Comparison of ENCODE assay signal across 12 cellular contexts in the genomic region with DNA sequence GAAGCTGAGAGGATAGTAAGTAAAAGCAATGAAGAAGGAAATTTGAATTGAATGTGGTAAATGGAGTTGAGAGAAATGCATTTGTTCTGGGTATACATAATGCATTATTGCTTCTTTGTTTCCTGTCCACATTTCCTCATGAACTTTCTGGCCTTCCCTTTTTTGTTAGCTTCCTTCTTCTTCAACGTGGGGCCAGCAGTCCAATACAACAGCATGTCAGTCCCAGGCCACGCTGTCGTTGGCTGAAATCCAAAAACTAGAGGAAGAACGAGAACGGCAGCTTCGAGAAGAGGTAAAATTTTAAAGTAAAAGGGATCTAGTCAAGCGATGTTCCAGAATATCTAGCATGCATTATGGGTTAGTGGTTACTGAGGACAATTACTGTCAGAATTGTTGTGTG. TPM values are rescaled to one million over a fixed set of nuclear protein-coding genes. Genes with fewer than 3 reads are reported as not detected.
A peak's percentile ranks its signal among the peaks of the same experiment; 100 is the strongest.
DNase-seq lines count a peak whose midpoint lies in the region; ATAC-seq and TF ChIP-seq lines count a peak whose summit lies in the region.
"Had no signal": no experiment of that assay in that cellular context is flagged by ENCODE, and none has a peak within 500 bp of the region (broad histone marks: within the 10 kb centered on the region; RNA-seq: fewer than 3 reads in every experiment).

No MANE protein-coding gene starts in this region.

- DNase-seq in activated CD8-positive, alpha-beta memory T cell treated with anti-CD3 and anti-CD28 coated beads, Interleukin-2, amount 10 ng/mL, durations not matched to agents 7 days and 5 days: no peak
- DNase-seq in activated CD8-positive, alpha-beta memory T cell treated with anti-CD3 and anti-CD28 coated beads, Interleukin-2, amount 50 U/mL, for 4 hours: no peak
- DNase-seq in thyroid gland (peak; percentile 21 to 43), islet precursor cell (no peak), cerebellar nuclear complex (lab: John Stamatoyannopoulos, UW) (no peak)
- DNase-seq in stimulated activated CD4-positive, alpha-beta T cell treated with anti-CD3 and anti-CD28 coated beads, Interleukin-12 subunit alpha, Interleukin-12 subunit beta, amount 100 ng/mL, for 4 hours: no peak
- DNase-seq: H9, NCI-H510A, ovary had no signal

- 48% methylated on average over 7 of the region's 7 CpGs for WGBS in liver
- WGBS in thyroid gland, 2 donors: 25 to 33% methylated on average over 7 of the region's 7 CpGs

- H3K9ac ChIP-seq in liver (ENCODE audit: low read depth in 1 of 2, low read length in 2 of 2): no peak overlapping the region

- peaks cover 35% of the 10 kb centered on the region for H3K4me1 Mint-ChIP-seq in activated CD8-positive, alpha-beta memory T cell treated with anti-CD3 and anti-CD28 coated beads, Interleukin-2, amount 10 ng/mL, durations not matched to agents 7 days and 5 days
- H3K4me1 Mint-ChIP-seq in activated T-helper 17 cell treated with anti-CD3 and anti-CD28 coated beads, Interleukin-2, amount 50 U/mL, for 72 hours: peaks cover 12% of the 10 kb centered on the region

- no peaks in the 10 kb centered on the region for H3K9me3 Mint-ChIP-seq in activated CD8-positive, alpha-beta memory T cell treated with anti-CD3 and anti-CD28 coated beads, Interleukin-2, amount 10 ng/mL, durations not matched to agents 7 days and 5 days (ENCODE audit: low read depth)
- H3K9me3 Mint-ChIP-seq in activated T-helper 17 cell treated with anti-CD3 and anti-CD28 coated beads, Interleukin-2, amount 50 U/mL, for 72 hours: no peaks in the 10 kb centered on the region
- H3K9me3 Mint-ChIP-seq: H9, WTC11 had no signal

- TF ChIP-seq CTCF in liver (IDR thresholded peaks at IDR 0.05; ENCODE audit: low read depth, low read length, missing input control) (no peak), thyroid gland (IDR thresholded peaks at IDR 0.05) (no peak)

- no peak for ATAC-seq in activated CD8-positive, alpha-beta memory T cell treated with anti-CD3 and anti-CD28 coated beads, Interleukin-2, amount 10 ng/mL, durations not matched to agents 7 days and 5 days
- no peak for ATAC-seq in activated T-helper 17 cell treated with anti-CD3 and anti-CD28 coated beads, Interleukin-2, amount 50 U/mL, for 72 hours (replicated peaks)
- ATAC-seq: WTC11 had no signal

- H3K27me3 Mint-ChIP-seq in activated CD8-positive, alpha-beta memory T cell treated with anti-CD3 and anti-CD28 coated beads, Interleukin-2, amount 10 ng/mL, durations not matched to agents 7 days and 5 days: no peaks in the 10 kb centered on the region
- H3K27me3 Mint-ChIP-seq in activated T-helper 17 cell treated with anti-CD3 and anti-CD28 coated beads, Interleukin-2, amount 50 U/mL, for 72 hours: no peaks in the 10 kb centered on the region

- peaks cover 0 to 9% (median under 1%) of the 10 kb centered on the region in 4 donors for H3K4me1 ChIP-seq in liver (ENCODE audit: control insufficient read depth in 4 of 4, insufficient read depth in 4 of 4, low read length in 3 of 4)
- H3K4me1 ChIP-seq in thyroid gland: peaks cover 0 to 3% of the 10 kb centered on the region in 2 donors

- H3K27me3 ChIP-seq in liver (ENCODE audit: control insufficient read depth in 4 of 4, insufficient read depth in 4 of 4, low read length in 3 of 4) (no peaks in the 10 kb centered on the region), thyroid gland (no peaks in the 10 kb centered on the region)
- H3K27me3 ChIP-seq: ovary had no signal

- TF ChIP-seq POLR2A in thyroid gland (IDR thresholded peaks at IDR 0.05): no peak

- H3K9me3 ChIP-seq in liver (ENCODE audit: control insufficient read depth in 4 of 4, low read length in 3 of 4) (no peaks in the 10 kb centered on the region), thyroid gland (no peaks in the 10 kb centered on the region)
- H3K9me3 ChIP-seq: ovary had no signal

- H3K36me3 Mint-ChIP-seq in activated CD8-positive, alpha-beta memory T cell treated with anti-CD3 and anti-CD28 coated beads, Interleukin-2, amount 10 ng/mL, durations not matched to agents 7 days and 5 days: peaks cover 48% of the 10 kb centered on the region
- H3K36me3 Mint-ChIP-seq in activated T-helper 17 cell treated with anti-CD3 and anti-CD28 coated beads, Interleukin-2, amount 50 U/mL, for 72 hours (ENCODE audit: low read depth): peaks cover 95% of the 10 kb centered on the region

- TF ChIP-seq RAD21 in liver (IDR thresholded peaks at IDR 0.05): peak in 1 of 2 donors; percentile 16

- H3K4me3 ChIP-seq in liver (ENCODE audit: low read depth in 1 of 3, low read length in 3 of 3) (no peak overlapping the region), thyroid gland (replicated peaks in 1 of 3) (no peak overlapping the region)
- H3K4me3 ChIP-seq: ovary had no signal

- H3K4me3 Mint-ChIP-seq in activated CD8-positive, alpha-beta memory T cell treated with anti-CD3 and anti-CD28 coated beads, Interleukin-2, amount 10 ng/mL, durations not matched to agents 7 days and 5 days: no peak overlapping the region
- no peak overlapping the region for H3K4me3 Mint-ChIP-seq in activated T-helper 17 cell treated with anti-CD3 and anti-CD28 coated beads, Interleukin-2, amount 50 U/mL, for 72 hours
- H3K4me3 Mint-ChIP-seq: H9, WTC11 had no signal

- peak overlapping the region; percentile 47 for H3K27ac Mint-ChIP-seq in activated CD8-positive, alpha-beta memory T cell treated with anti-CD3 and anti-CD28 coated beads, Interleukin-2, amount 10 ng/mL, durations not matched to agents 7 days and 5 days
- H3K27ac Mint-ChIP-seq in activated T-helper 17 cell treated with anti-CD3 and anti-CD28 coated beads, Interleukin-2, amount 50 U/mL, for 72 hours: peak overlapping the region; percentile 88
- H3K27ac Mint-ChIP-seq: H9, WTC11 had no signal

- CTCF ChIA-PET in activated CD8-positive, alpha-beta memory T cell treated with anti-CD3 and anti-CD28 coated beads, Interleukin-2, amount 10 ng/mL, durations not matched to agents 7 days and 5 days (lab: Charles Lee): interaction anchor here (0.7 kb wide), 1 partner anchor 13 kb away, joined by 3 read pairs; no protein-coding TSS in a partner anchor

- intact Hi-C loops in thyroid gland (cut with DNase I): no loop called here

- peaks cover 8 to 38% (median 31%) of the 10 kb centered on the region in 4 donors for H3K36me3 ChIP-seq in liver (ENCODE audit: control insufficient read depth in 4 of 4, insufficient read depth in 3 of 4, low read depth in 1 of 4, low read length in 3 of 4)
- peaks cover 27 to 42% of the 10 kb centered on the region in 2 donors for H3K36me3 ChIP-seq in thyroid gland
- H3K36me3 ChIP-seq: ovary had no signal

- peak overlapping the region in 1 of 2 donors; percentile 24 for H3K27ac ChIP-seq in liver (ENCODE audit: low read depth in 1 of 2, low read length in 2 of 2)
- H3K27ac ChIP-seq in thyroid gland: no peak overlapping the region
- H3K27ac ChIP-seq: ovary had no signal

TF ChIP-seq in liver, 16 proteins besides CTCF, POLR2A, EP300 and RAD21 (continues in another document):
- TF ChIP-seq FOXA1 (IDR thresholded peaks at IDR 0.05) (no peak), YY1 (IDR thresholded peaks at IDR 0.05) (no peak), HNF4G (IDR thresholded peaks at IDR 0.05) (no peak), JUND (IDR thresholded peaks at IDR 0.05) (no peak), TAF1 (conservative IDR thresholded peaks at IDR 0.05) (no peak)
- TF ChIP-seq, protein P1, sequence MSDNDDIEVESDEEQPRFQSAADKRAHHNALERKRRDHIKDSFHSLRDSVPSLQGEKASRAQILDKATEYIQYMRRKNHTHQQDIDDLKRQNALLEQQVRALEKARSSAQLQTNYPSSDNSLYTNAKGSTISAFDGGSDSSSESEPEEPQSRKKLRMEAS (IDR thresholded peaks at IDR 0.05): peak; percentile 80
- TF ChIP-seq, protein P2, sequence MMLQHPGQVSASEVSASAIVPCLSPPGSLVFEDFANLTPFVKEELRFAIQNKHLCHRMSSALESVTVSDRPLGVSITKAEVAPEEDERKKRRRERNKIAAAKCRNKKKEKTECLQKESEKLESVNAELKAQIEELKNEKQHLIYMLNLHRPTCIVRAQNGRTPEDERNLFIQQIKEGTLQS (IDR thresholded peaks at IDR 0.05): no peak
- TF ChIP-seq, protein P3, sequence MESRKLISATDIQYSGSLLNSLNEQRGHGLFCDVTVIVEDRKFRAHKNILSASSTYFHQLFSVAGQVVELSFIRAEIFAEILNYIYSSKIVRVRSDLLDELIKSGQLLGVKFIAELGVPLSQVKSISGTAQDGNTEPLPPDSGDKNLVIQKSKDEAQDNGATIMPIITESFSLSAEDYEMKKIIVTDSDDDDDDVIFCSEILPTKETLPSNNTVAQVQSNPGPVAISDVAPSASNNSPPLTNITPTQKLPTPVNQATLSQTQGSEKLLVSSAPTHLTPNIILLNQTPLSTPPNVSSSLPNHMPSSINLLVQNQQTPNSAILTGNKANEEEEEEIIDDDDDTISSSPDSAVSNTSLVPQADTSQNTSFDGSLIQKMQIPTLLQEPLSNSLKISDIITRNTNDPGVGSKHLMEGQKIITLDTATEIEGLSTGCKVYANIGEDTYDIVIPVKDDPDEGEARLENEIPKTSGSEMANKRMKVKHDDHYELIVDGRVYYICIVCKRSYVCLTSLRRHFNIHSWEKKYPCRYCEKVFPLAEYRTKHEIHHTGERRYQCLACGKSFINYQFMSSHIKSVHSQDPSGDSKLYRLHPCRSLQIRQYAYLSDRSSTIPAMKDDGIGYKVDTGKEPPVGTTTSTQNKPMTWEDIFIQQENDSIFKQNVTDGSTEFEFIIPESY (IDR thresholded peaks at IDR 0.05): no peak

RNA-seq across cellular contexts. Expression of gene SNORC, which starts 30.4 kb away (rescaled TPM):
- total RNA-seq in activated CD8-positive, alpha-beta memory T cell treated with anti-CD3 and anti-CD28 coated beads, Interleukin-2, amount 10 ng/mL, durations not matched to agents 7 days and 5 days: 1 to 10 TPM; 1.4 to 1.8 TPM
- 1 to 10 TPM; 2.0 to 3.1 TPM for total RNA-seq in activated T-helper 17 cell treated with anti-CD3 and anti-CD28 coated beads, Interleukin-2, amount 50 U/mL, for 72 hours
- total RNA-seq in liver (10 to 100 TPM in 1 of 2 donors, 1 to 10 TPM in 1; 2.7 to 12.3 TPM), thyroid gland (1 to 10 TPM in 1 of 4 donors, under 1 TPM in 2, not detected in 1; 0.45 to 1.9 (median 0.79) TPM)
- 10 to 100 TPM in 1 of 2 donors, 1 to 10 TPM in 1; 2.4 to 10.5 TPM for polyA plus RNA-seq in liver

Comparison
In these comparisons a context has a peak if more than half of its experiments do, and no peak if none do; other contexts are left out.
1. DNase-seq: peak in thyroid gland (2 of 2); none in activated CD8-positive, alpha-beta memory T cell treated with anti-CD3 and anti-CD28 coated beads, Interleukin-2, amount 10 ng/mL, durations not matched to agents 7 days and 5 days (single experiment), activated CD8-positive, alpha-beta memory T cell treated with anti-CD3 and anti-CD28 coated beads, Interleukin-2, amount 50 U/mL, for 4 hours (single experiment), islet precursor cell (single experiment), cerebellar nuclear complex (0 of 2) and stimulated activated CD4-positive, alpha-beta T cell treated with anti-CD3 and anti-CD28 coated beads, Interleukin-12 subunit alpha, Interleukin-12 subunit beta, amount 100 ng/mL, for 4 hours (single experiment).